In the genomic region with DNA sequence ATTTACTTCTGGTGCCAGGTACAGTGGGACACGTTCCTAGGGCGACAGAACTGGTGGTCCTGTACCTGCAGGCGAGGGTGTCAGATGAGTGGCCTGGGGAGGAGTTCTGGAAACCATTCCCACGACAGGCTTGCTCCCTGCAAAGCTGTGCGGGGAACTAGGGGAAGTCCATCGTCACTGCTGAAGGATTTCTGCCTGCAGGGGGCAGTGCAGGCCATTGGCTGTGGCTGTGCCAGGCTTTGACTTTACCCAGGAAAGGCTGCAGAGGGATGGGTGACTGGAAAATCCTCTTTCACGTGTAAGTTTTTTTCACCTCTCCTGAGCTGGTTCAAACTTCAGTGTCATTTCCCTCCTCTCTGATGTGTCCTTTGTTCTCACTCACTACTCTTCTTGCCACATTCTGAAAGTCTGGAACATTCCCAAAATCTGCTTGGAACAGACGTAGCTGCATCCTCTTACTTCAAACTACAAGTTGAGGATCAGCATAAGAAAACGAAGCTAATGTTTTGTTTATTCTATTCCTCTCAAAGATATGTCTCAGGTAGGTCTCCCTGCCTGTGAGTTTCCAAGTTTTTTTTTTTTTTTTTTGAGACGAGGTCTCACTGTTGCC, we compare ENCODE assay signal across 1 cellular context.
TF ChIP-seq lines count a peak whose summit lies in the region.

No MANE protein-coding gene starts in this region.

TF ChIP-seq in K562, 482 proteins besides CTCF, POLR2A, EP300 and RAD21 (continued from another document and continues in another):
- TF ChIP-seq ZNF12 (CRISPR knock-in tag; IDR thresholded peaks at IDR 0.05) (no peak), NR1H2 (CRISPR knock-in tag; IDR thresholded peaks at IDR 0.05) (no peak), POLR2G (IDR thresholded peaks at IDR 0.05; ENCODE audit: low read depth, low read length) (no peak), ZSCAN32 (CRISPR knock-in tag; IDR thresholded peaks at IDR 0.05) (no peak), BRD4 (IDR thresholded peaks at IDR 0.05) (no peak), TAF1 (IDR thresholded peaks at IDR 0.05; ENCODE audit: control insufficient read depth, extremely low read depth, insufficient read depth, low read length, severe bottlenecking) (no peak), ZNF347 (CRISPR knock-in tag; IDR thresholded peaks at IDR 0.05; ENCODE audit: low read depth) (no peak), POLR2H (tag; IDR thresholded peaks at IDR 0.05; ENCODE audit: low read depth) (no peak), CUX1 (CRISPR knock-in tag; IDR thresholded peaks at IDR 0.05) (no peak), ZNF23 (CRISPR knock-in tag; IDR thresholded peaks at IDR 0.05) (no peak), NFE2 (IDR thresholded peaks at IDR 0.05; ENCODE audit: low read depth) (0 out of 2 replicates have a peak, but pooled peaks have one; percentile 9), CHD2 (IDR thresholded peaks at IDR 0.05; ENCODE audit: low read depth, low read length) (no peak), NCOA6 (IDR thresholded peaks at IDR 0.05) (no peak), BCOR (IDR thresholded peaks at IDR 0.05) (no peak), TEAD2 (tag; IDR thresholded peaks at IDR 0.05) (peak; percentile 85), JUNB (CRISPR knock-in tag; conservative IDR thresholded peaks at IDR 0.05) (no peak), RNF219 (CRISPR knock-in tag; IDR thresholded peaks at IDR 0.05) (no peak), KHSRP (IDR thresholded peaks at IDR 0.05) (no peak), PHF20 (IDR thresholded peaks at IDR 0.05; ENCODE audit: partially characterized antibody) (no peak), NCOA2 (IDR thresholded peaks at IDR 0.05; ENCODE audit: partially characterized antibody in 2 of 2) (no peak), RAD51 (IDR thresholded peaks at IDR 0.05; ENCODE audit: borderline replicate concordance, low read depth) (no peak), GTF2E2 (tag; IDR thresholded peaks at IDR 0.05) (no peak), KLF13 (tag; IDR thresholded peaks at IDR 0.05; ENCODE audit: borderline replicate concordance, low read depth) (no peak), BRCA1 (IDR thresholded peaks at IDR 0.05) (no peak), BRCA1 (CRISPR knock-in tag; IDR thresholded peaks at IDR 0.05) (no peak), SMAD4 (CRISPR knock-in tag; conservative IDR thresholded peaks at IDR 0.05) (no peak), ZFX (CRISPR knock-in tag; IDR thresholded peaks at IDR 0.05) (no peak), ZC3H11A (IDR thresholded peaks at IDR 0.05; ENCODE audit: low read depth, low read length) (no peak), MYNN (IDR thresholded peaks at IDR 0.05) (0 out of 2 replicates have a peak, but pooled peaks have one; percentile 24), MYNN (CRISPR knock-in tag; IDR thresholded peaks at IDR 0.05) (no peak), HIVEP1 (CRISPR knock-in tag; IDR thresholded peaks at IDR 0.05) (no peak), DPF2 (IDR thresholded peaks at IDR 0.05) (no peak), KLF10 (CRISPR knock-in tag; IDR thresholded peaks at IDR 0.05) (no peak), FOXK1 (CRISPR knock-in tag; IDR thresholded peaks at IDR 0.05; ENCODE audit: borderline replicate concordance) (no peak), ZNF583 (CRISPR knock-in tag; IDR thresholded peaks at IDR 0.05) (no peak), TCF7L2 (IDR thresholded peaks at IDR 0.05; ENCODE audit: low read depth, low read length) (no peak), HMGN3 (IDR thresholded peaks at IDR 0.05; ENCODE audit: borderline replicate concordance, extremely low read depth, insufficient read length, low read depth, low read length) (no peak), CREBBP (IDR thresholded peaks at IDR 0.05; ENCODE audit: low read depth, low read length) (no peak)
- TF ChIP-seq, protein P1, sequence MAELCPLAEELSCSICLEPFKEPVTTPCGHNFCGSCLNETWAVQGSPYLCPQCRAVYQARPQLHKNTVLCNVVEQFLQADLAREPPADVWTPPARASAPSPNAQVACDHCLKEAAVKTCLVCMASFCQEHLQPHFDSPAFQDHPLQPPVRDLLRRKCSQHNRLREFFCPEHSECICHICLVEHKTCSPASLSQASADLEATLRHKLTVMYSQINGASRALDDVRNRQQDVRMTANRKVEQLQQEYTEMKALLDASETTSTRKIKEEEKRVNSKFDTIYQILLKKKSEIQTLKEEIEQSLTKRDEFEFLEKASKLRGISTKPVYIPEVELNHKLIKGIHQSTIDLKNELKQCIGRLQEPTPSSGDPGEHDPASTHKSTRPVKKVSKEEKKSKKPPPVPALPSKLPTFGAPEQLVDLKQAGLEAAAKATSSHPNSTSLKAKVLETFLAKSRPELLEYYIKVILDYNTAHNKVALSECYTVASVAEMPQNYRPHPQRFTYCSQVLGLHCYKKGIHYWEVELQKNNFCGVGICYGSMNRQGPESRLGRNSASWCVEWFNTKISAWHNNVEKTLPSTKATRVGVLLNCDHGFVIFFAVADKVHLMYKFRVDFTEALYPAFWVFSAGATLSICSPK (IDR thresholded peaks at IDR 0.05; ENCODE audit: borderline replicate concordance) = no peak
- TF ChIP-seq, protein P2, sequence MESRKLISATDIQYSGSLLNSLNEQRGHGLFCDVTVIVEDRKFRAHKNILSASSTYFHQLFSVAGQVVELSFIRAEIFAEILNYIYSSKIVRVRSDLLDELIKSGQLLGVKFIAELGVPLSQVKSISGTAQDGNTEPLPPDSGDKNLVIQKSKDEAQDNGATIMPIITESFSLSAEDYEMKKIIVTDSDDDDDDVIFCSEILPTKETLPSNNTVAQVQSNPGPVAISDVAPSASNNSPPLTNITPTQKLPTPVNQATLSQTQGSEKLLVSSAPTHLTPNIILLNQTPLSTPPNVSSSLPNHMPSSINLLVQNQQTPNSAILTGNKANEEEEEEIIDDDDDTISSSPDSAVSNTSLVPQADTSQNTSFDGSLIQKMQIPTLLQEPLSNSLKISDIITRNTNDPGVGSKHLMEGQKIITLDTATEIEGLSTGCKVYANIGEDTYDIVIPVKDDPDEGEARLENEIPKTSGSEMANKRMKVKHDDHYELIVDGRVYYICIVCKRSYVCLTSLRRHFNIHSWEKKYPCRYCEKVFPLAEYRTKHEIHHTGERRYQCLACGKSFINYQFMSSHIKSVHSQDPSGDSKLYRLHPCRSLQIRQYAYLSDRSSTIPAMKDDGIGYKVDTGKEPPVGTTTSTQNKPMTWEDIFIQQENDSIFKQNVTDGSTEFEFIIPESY (CRISPR knock-in tag; IDR thresholded peaks at IDR 0.05) = no peak
- TF ChIP-seq, protein P3, sequence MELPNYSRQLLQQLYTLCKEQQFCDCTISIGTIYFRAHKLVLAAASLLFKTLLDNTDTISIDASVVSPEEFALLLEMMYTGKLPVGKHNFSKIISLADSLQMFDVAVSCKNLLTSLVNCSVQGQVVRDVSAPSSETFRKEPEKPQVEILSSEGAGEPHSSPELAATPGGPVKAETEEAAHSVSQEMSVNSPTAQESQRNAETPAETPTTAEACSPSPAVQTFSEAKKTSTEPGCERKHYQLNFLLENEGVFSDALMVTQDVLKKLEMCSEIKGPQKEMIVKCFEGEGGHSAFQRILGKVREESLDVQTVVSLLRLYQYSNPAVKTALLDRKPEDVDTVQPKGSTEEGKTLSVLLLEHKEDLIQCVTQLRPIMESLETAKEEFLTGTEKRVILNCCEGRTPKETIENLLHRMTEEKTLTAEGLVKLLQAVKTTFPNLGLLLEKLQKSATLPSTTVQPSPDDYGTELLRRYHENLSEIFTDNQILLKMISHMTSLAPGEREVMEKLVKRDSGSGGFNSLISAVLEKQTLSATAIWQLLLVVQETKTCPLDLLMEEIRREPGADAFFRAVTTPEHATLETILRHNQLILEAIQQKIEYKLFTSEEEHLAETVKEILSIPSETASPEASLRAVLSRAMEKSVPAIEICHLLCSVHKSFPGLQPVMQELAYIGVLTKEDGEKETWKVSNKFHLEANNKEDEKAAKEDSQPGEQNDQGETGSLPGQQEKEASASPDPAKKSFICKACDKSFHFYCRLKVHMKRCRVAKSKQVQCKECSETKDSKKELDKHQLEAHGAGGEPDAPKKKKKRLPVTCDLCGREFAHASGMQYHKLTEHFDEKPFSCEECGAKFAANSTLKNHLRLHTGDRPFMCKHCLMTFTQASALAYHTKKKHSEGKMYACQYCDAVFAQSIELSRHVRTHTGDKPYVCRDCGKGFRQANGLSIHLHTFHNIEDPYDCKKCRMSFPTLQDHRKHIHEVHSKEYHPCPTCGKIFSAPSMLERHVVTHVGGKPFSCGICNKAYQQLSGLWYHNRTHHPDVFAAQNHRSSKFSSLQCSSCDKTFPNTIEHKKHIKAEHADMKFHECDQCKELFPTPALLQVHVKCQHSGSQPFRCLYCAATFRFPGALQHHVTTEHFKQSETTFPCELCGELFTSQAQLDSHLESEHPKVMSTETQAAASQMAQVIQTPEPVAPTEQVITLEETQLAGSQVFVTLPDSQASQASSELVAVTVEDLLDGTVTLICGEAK (IDR thresholded peaks at IDR 0.05) = no peak
- TF ChIP-seq, protein P3 (CRISPR knock-in tag; IDR thresholded peaks at IDR 0.05) = no peak
- TF ChIP-seq, protein P4, sequence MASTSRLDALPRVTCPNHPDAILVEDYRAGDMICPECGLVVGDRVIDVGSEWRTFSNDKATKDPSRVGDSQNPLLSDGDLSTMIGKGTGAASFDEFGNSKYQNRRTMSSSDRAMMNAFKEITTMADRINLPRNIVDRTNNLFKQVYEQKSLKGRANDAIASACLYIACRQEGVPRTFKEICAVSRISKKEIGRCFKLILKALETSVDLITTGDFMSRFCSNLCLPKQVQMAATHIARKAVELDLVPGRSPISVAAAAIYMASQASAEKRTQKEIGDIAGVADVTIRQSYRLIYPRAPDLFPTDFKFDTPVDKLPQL (IDR thresholded peaks at IDR 0.05; ENCODE audit: extremely low read depth, insufficient read length) = no peak
